1 cellular context compared by ENCODE assay signal in genomic region chr17:40109471-40109824, GRCh38.
TF ChIP-seq lines count a peak whose summit lies in the region.

No MANE protein-coding gene starts in this region.

TF ChIP-seq in IMR-90, 13 proteins besides CTCF, POLR2A, EP300 and RAD21:
- TF ChIP-seq USF2 (IDR thresholded peaks at IDR 0.05; ENCODE audit: low read depth, low read length) (no peak), FOS (IDR thresholded peaks at IDR 0.05; ENCODE audit: low read depth, low read length) (no peak), MAFK (IDR thresholded peaks at IDR 0.05; ENCODE audit: low read depth, low read length) (no peak), MAZ (IDR thresholded peaks at IDR 0.05; ENCODE audit: borderline replicate concordance, low read depth, low read length) (no peak), MXI1 (IDR thresholded peaks at IDR 0.05; ENCODE audit: borderline replicate concordance, low read depth, low read length) (no peak), SMC3 (IDR thresholded peaks at IDR 0.05; ENCODE audit: low read depth, low read length) (no peak), CHD1 (IDR thresholded peaks at IDR 0.05; ENCODE audit: low read depth, low read length) (no peak), BHLHE40 (IDR thresholded peaks at IDR 0.05; ENCODE audit: low read depth, low read length) (no peak), NFE2L2 (IDR thresholded peaks at IDR 0.05; ENCODE audit: low read depth, low read length) (no peak), CEBPB (IDR thresholded peaks at IDR 0.05; ENCODE audit: low read depth, low read length) (no peak), RCOR1 (IDR thresholded peaks at IDR 0.05; ENCODE audit: insufficient replicate concordance, low read length) (no peak), RFX5 (IDR thresholded peaks at IDR 0.05; ENCODE audit: low read depth, low read length) (no peak)
- TF ChIP-seq, protein P1, sequence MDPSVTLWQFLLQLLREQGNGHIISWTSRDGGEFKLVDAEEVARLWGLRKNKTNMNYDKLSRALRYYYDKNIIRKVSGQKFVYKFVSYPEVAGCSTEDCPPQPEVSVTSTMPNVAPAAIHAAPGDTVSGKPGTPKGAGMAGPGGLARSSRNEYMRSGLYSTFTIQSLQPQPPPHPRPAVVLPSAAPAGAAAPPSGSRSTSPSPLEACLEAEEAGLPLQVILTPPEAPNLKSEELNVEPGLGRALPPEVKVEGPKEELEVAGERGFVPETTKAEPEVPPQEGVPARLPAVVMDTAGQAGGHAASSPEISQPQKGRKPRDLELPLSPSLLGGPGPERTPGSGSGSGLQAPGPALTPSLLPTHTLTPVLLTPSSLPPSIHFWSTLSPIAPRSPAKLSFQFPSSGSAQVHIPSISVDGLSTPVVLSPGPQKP (IDR thresholded peaks at IDR 0.05; ENCODE audit: borderline replicate concordance, low read depth, low read length): no peak
